In the genomic region with DNA sequence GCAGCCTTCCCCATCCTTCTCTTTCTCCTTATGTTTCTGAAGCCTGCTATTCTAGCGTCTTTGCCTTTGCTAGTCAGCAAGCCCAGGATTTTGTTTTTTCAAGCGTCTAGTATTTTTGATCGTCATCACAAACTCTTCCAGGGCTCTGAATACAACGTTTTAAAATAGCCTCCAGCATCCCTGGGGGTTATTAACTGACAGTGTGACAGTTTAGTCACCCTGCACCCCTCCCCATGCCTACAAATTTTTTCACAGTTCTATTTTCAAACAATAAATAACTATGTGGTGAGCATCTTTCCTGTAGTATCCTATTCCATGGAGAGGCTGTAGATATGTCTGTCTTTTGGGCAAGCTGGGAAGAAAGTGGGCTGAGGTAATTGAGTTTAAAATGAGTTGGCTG, we compare ENCODE assay signal across 17 cellular contexts.
"Had no signal": no experiment of that assay in that cellular context is flagged by ENCODE, and none has a peak within 500 bp of the region (broad histone marks: within the 10 kb centered on the region; RNA-seq: fewer than 3 reads in every experiment).

No MANE protein-coding gene starts in this region.

- H3K36me3 Mint-ChIP-seq: natural killer cell had no signal

- H3K9me3 Mint-ChIP-seq: neural crest cell had no signal

- H3K4me1 Mint-ChIP-seq: natural killer cell had no signal

- DNase-seq: esophagus squamous epithelium; foreskin fibroblast; glutamatergic neuron; islet precursor cell; mammary epithelial cell; mucosa of descending colon; natural killer cell; stimulated activated CD4-positive, alpha-beta T cell treated with anti-CD3 and anti-CD28 coated beads, Interleukin-2, amount 100 ng/mL, for 48 hours; stimulated activated naive CD4-positive, alpha-beta T cell treated with Interleukin-2 at 50 U/mL for 16 hours had no signal

- H3K9me3 ChIP-seq: esophagus squamous epithelium, gastroesophageal sphincter, mucosa of descending colon, suprapubic skin had no signal

- H3K36me3 ChIP-seq: esophagus squamous epithelium, gastroesophageal sphincter, right atrium auricular region, suprapubic skin, tibial nerve had no signal

- H3K27ac ChIP-seq: esophagus squamous epithelium, gastroesophageal sphincter, right atrium auricular region, suprapubic skin, tibial nerve had no signal

- H3K27ac Mint-ChIP-seq: dendritic cell treated with granulocyte-macrophage colony-stimulating factor and Interleukin-4, amounts not matched to agents 40 ng/mL and 50 ng/mL, for 4 days; natural killer cell had no signal

- H3K4me3 ChIP-seq: esophagus squamous epithelium, gastroesophageal sphincter, mucosa of descending colon, right atrium auricular region, smooth muscle cell, suprapubic skin, tibial nerve had no signal

- H3K4me3 Mint-ChIP-seq: dendritic cell treated with granulocyte-macrophage colony-stimulating factor and Interleukin-4, amounts not matched to agents 40 ng/mL and 50 ng/mL, for 4 days; natural killer cell; neural crest cell had no signal

- H3K27me3 ChIP-seq: esophagus squamous epithelium, gastroesophageal sphincter, right atrium auricular region, suprapubic skin, tibial nerve had no signal

- H3K4me1 ChIP-seq: esophagus squamous epithelium, right atrium auricular region, suprapubic skin, tibial nerve had no signal

- H3K27me3 Mint-ChIP-seq: dendritic cell treated with granulocyte-macrophage colony-stimulating factor and Interleukin-4, amounts not matched to agents 40 ng/mL and 50 ng/mL, for 4 days had no signal

- ATAC-seq: gastroesophageal sphincter, left lobe of liver, mucosa of descending colon, natural killer cell had no signal
